Comparison of ENCODE assay signal across 22 cellular contexts in genomic region chr15:31084176-31084575, GRCh38. TPM values are rescaled to one million over a fixed set of nuclear protein-coding genes. Genes with fewer than 3 reads are reported as not detected.
DNase-seq lines count a peak whose midpoint lies in the region; ATAC-seq and TF ChIP-seq lines count a peak whose summit lies in the region.
"Had no signal": no experiment of that assay in that cellular context is flagged by ENCODE, and none has a peak within 500 bp of the region (broad histone marks: within the 10 kb centered on the region; RNA-seq: fewer than 3 reads in every experiment).

No MANE protein-coding gene starts in this region.

- peak overlapping the region; percentile 5 for H3K27ac Mint-ChIP-seq in activated T-cell treated with anti-CD3 and anti-CD28 coated beads, Interleukin-2, amount 50 U/mL, for 24 hours

- H3K36me3 ChIP-seq in MG63 = no peaks in the 10 kb centered on the region
- H3K36me3 ChIP-seq in esophagus squamous epithelium = no peaks in the 10 kb centered on the region
- no peaks in the 10 kb centered on the region for H3K36me3 ChIP-seq in stomach
- H3K36me3 ChIP-seq: Peyer's patch had no signal

- H3K4me3 ChIP-seq in MG63 (no peak overlapping the region), esophagus squamous epithelium (no peak overlapping the region), stomach (no peak overlapping the region)
- H3K4me3 ChIP-seq: Peyer's patch, SK-N-MC had no signal

- TF ChIP-seq POLR2A in esophagus squamous epithelium (IDR thresholded peaks at IDR 0.05) = no peak
- no peak for TF ChIP-seq POLR2A in stomach (IDR thresholded peaks at IDR 0.05)

- peaks cover 4% of the 10 kb centered on the region for H3K4me1 Mint-ChIP-seq in activated T-cell treated with anti-CD3 and anti-CD28 coated beads, Interleukin-2, amount 50 U/mL, for 24 hours (ENCODE audit: low read depth)

- peak overlapping the region in 3 of 4 donors; percentile 75 to 85 (median 81) for H3K27ac ChIP-seq in esophagus squamous epithelium
- H3K27ac ChIP-seq in stomach = peak overlapping the region in 4 of 5 donors; percentile 73 to 83 (median 77)
- H3K27ac ChIP-seq: Peyer's patch, SK-N-MC had no signal

- no peak for TF ChIP-seq CTCF in esophagus squamous epithelium (IDR thresholded peaks at IDR 0.05)
- no peak for TF ChIP-seq CTCF in stomach (IDR thresholded peaks at IDR 0.05)

- WGBS in esophagus squamous epithelium, 2 donors = 61 to 66% methylated on average over 6 of the region's 6 CpGs
- 68 to 79% (median 76%) methylated on average over 6 of the region's 6 CpGs for WGBS in stomach, 5 donors

- peaks cover 25% of the 10 kb centered on the region for H3K27me3 Mint-ChIP-seq in activated T-cell treated with anti-CD3 and anti-CD28 coated beads, Interleukin-2, amount 50 U/mL, for 24 hours

- H3K4me1 ChIP-seq in esophagus squamous epithelium (peaks cover 26 to 80% (median 32%) of the 10 kb centered on the region in 3 donors), stomach (peaks cover 19 to 40% (median 32%) of the 10 kb centered on the region in 4 donors)
- H3K4me1 ChIP-seq: Peyer's patch had no signal

- TF ChIP-seq EP300 in stomach (IDR thresholded peaks at IDR 0.05) = no peak

- DNase-seq in activated T-cell treated with anti-CD3 and anti-CD28 coated beads, Interleukin-2, amount 50 U/mL, for 24 hours = no peak
- DNase-seq in activated T-cell treated with anti-CD3 and anti-CD28 coated beads, Interleukin-2, amount 50 U/mL, for 1 hour = no peak
- peak; percentile 29 for DNase-seq in MG63
- DNase-seq in esophagus squamous epithelium (lab: John Stamatoyannopoulos, UW) = no peak
- DNase-seq in stomach = no peak
- no peak for DNase-seq in NOMO-1 treated with dmso at 0.1 percent for 144 hours (lab: John Stamatoyannopoulos, UW; ENCODE audit: unreplicated experiment)
- DNase-seq: DND-41, NCI-H1048, NCI-H1694, NCI-H2171, NCI-H226, NCI-H510A, Peyer's patch, SHP77 treated with DMSO at 0.1 percent for 48 hours had no signal

- H3K4me3 Mint-ChIP-seq in activated T-cell treated with anti-CD3 and anti-CD28 coated beads, Interleukin-2, amount 50 U/mL, for 24 hours = no peak overlapping the region

- H3K36me3 Mint-ChIP-seq in activated T-cell treated with anti-CD3 and anti-CD28 coated beads, Interleukin-2, amount 50 U/mL, for 24 hours (ENCODE audit: low read depth) = no peaks in the 10 kb centered on the region

- H3K27me3 ChIP-seq in MG63 (no peaks in the 10 kb centered on the region), esophagus squamous epithelium (peaks cover 0 to 5% (median 0%) of the 10 kb centered on the region in 4 donors), stomach (peaks cover 0 to 13% (median 0%) of the 10 kb centered on the region in 3 donors)
- H3K27me3 ChIP-seq: Peyer's patch had no signal

- intact Hi-C loops in esophagus squamous epithelium (cut with DNase I) (no loop called here), stomach (cut with DNase I; ENCODE audit: low total_unique reads) (no loop called here)

- no peaks in the 10 kb centered on the region for H3K9me3 ChIP-seq in MG63
- no peaks in the 10 kb centered on the region for H3K9me3 ChIP-seq in esophagus squamous epithelium
- H3K9me3 ChIP-seq in stomach = no peaks in the 10 kb centered on the region
- H3K9me3 ChIP-seq: Peyer's patch had no signal

- no peaks in the 10 kb centered on the region for H3K9me3 Mint-ChIP-seq in activated T-cell treated with anti-CD3 and anti-CD28 coated beads, Interleukin-2, amount 50 U/mL, for 24 hours

- ATAC-seq in HG03280 (IDR thresholded peaks at IDR 0.05; ENCODE audit: unreplicated experiment) = no peak
- ATAC-seq: HCT116 had no signal

RNA-seq across cellular contexts. Expression of gene TRPM1, which starts 17.3 kb away (rescaled TPM):
- total RNA-seq in MG63 (2014; rRNA removed; shearing (Covaris generic); ENCODE audit: low replicate concordance) = not detected in 2 replicates
- total RNA-seq in esophagus squamous epithelium (not detected), stomach (not detected)
- polyA plus RNA-seq in stomach = under 1 TPM in 1 of 3 donors, not detected in 2; 0.15 TPM
- total RNA-seq: A172, Calu3, H4, HT-29, LHCN-M2, Peyer's patch had no signal
